ENCODE assay signal across 8 cellular contexts in genomic region chr16:83898463-83899271, GRCh38. TPM values are rescaled to one million over a fixed set of nuclear protein-coding genes. Genes with fewer than 3 reads are reported as not detected.
DNase-seq lines count a peak whose midpoint lies in the region; ATAC-seq and TF ChIP-seq lines count a peak whose summit lies in the region.

MLYCD (plus strand) TSS chr16:83899115; CDS start chr16:83899145, 30 bp downstream.

- peak; percentile 91 for DNase-seq in COLO668 (lab: John Stamatoyannopoulos, UW; ENCODE audit: unreplicated experiment)
- DNase-seq in PC-3, result peak; percentile 67
- peak; percentile 74 to 81 for DNase-seq in activated T-cell treated with anti-CD3 and anti-CD28 coated beads, Interleukin-2, amount 50 U/mL, for 48 hours
- DNase-seq in esophagus muscularis mucosa (ENCODE audit: extremely low spot score), result peak; percentile 97
- peak; percentile 93 for DNase-seq in myocyte (ENCODE audit: low read depth)
- peak; percentile 31 to 68 for DNase-seq in stimulated activated CD8-positive, alpha-beta memory T cell treated with anti-CD3 and anti-CD28 coated beads, Interleukin-7, amount 100 ng/mL, for 4 hours (ENCODE audit: low read depth in 2 of 2)

- no peaks in the 10 kb centered on the region for H3F3A ChIP-seq in PC-3 (ENCODE audit: low read length, unreplicated experiment)

- TF ChIP-seq EP300 in esophagus muscularis mucosa (IDR thresholded peaks at IDR 0.05), result peak; percentile 53

- peak; percentile 1 for TF ChIP-seq POLR2A in esophagus muscularis mucosa (IDR thresholded peaks at IDR 0.05; ENCODE audit: low read depth)

- H3K36me3 ChIP-seq in PC-3 (ENCODE audit: low read depth, low read length) (no peaks in the 10 kb centered on the region), esophagus muscularis mucosa (no peaks in the 10 kb centered on the region)

- CTCF ChIA-PET in PC-3 (lab: Charles Lee), result no interaction called here

- intact Hi-C loops in PC-3 (cut with micrococcal nuclease), result no loop called here
- intact Hi-C loops in esophagus muscularis mucosa (cut with DNase I), result loop anchor here (5.0 kb wide), 2 partner anchors 54 to 91 kb away; partner anchors contain the start of genes HSBP1 and OSGIN1

- ATAC-seq in GM19395 (IDR thresholded peaks at IDR 0.05; ENCODE audit: unreplicated experiment) (peak; percentile 84), HG03520 (IDR thresholded peaks at IDR 0.05; ENCODE audit: unreplicated experiment) (peak; percentile 87), PC-3 (peak; percentile 93)

- no peaks in the 10 kb centered on the region for H3K9me3 ChIP-seq in PC-3 (ENCODE audit: low read length)
- no peaks in the 10 kb centered on the region for H3K9me3 ChIP-seq in esophagus muscularis mucosa

- peak within 1 kb of the TSS; percentile 40; the same call in 1 of the 2 replicates for H3K9ac ChIP-seq in PC-3 (ENCODE audit: low read length)

- H3K27ac ChIP-seq in PC-3 (ENCODE audit: low read length) (no peak within 1 kb of the TSS), esophagus muscularis mucosa (replicated peaks in 1 of 4) (peak within 1 kb of the TSS; percentile 92 to 99 (median 98))

- H3K4me2 ChIP-seq in PC-3 (ENCODE audit: low read length), result peak within 1 kb of the TSS; percentile 93

- no peaks in the 10 kb centered on the region for H3K27me3 ChIP-seq in PC-3 (ENCODE audit: low read length)
- no peaks in the 10 kb centered on the region for H3K27me3 ChIP-seq in esophagus muscularis mucosa

- no peaks in the 10 kb centered on the region for H4K20me1 ChIP-seq in PC-3 (ENCODE audit: low read length)

- no TSS peak for BruUV-seq in PC-3 (replicated peaks; lab: Mats Ljungman, UMichigan)

- H3K79me2 ChIP-seq in PC-3 (ENCODE audit: low read length), result no peaks in the 10 kb centered on the region

- peak within 1 kb of the TSS; percentile 82 for H2AFZ ChIP-seq in PC-3 (ENCODE audit: low read length)

- H3K9me2 ChIP-seq in PC-3 (replicated peaks; ENCODE audit: low read length), result no peaks in the 10 kb centered on the region

- TF ChIP-seq CTCF in PC-3 (conservative IDR thresholded peaks at IDR 0.05; ENCODE audit: low read depth, low read length) (no peak), esophagus muscularis mucosa (IDR thresholded peaks at IDR 0.05) (no peak)

- POLR2A ChIA-PET in PC-3 (lab: Charles Lee; ENCODE audit: unreplicated experiment), result no interaction called here

- WGBS in esophagus muscularis mucosa, result 11% methylated on average over 25 of the region's 69 CpGs

- H3K4me1 ChIP-seq in PC-3 (ENCODE audit: insufficient read depth, low read length) (peaks cover 7% of the 10 kb centered on the region), esophagus muscularis mucosa (peaks cover 31 to 51% (median 48%) of the 10 kb centered on the region in 4 donors)

- H3K4me3 ChIP-seq in PC-3 (ENCODE audit: low read length) (peak within 1 kb of the TSS; percentile 69), esophagus muscularis mucosa (peak within 1 kb of the TSS; percentile 85 to 96 (median 90))

RNA-seq across cellular contexts. Expression of gene MLYCD, which starts in this region (rescaled TPM):
- 0.95 and 1.2 TPM in 2 replicates for total RNA-seq in PC-3 (2014; rRNA removed)
- 10 to 100 TPM in 2 of 4 donors, 1 to 10 TPM in 2; 9.6 to 15.8 (median 12.3) TPM for total RNA-seq in esophagus muscularis mucosa
- total RNA-seq in myocyte, result 3.1 and 3.5 TPM in 2 replicates
- 3.2 TPM for polyA plus RNA-seq in myocyte (2012)
